ENCODE assay signal across 1 cellular context in genomic region chr22:30222321-30222720, GRCh38.
TF ChIP-seq lines count a peak whose summit lies in the region.

No MANE protein-coding gene starts in this region.

TF ChIP-seq in IMR-90, 13 proteins besides CTCF, POLR2A, EP300 and RAD21:
- TF ChIP-seq NFE2L2 (IDR thresholded peaks at IDR 0.05; ENCODE audit: low read depth, low read length) = no peak
- TF ChIP-seq MAFK (IDR thresholded peaks at IDR 0.05; ENCODE audit: low read depth, low read length) = no peak
- TF ChIP-seq BHLHE40 (IDR thresholded peaks at IDR 0.05; ENCODE audit: low read depth, low read length) = no peak
